Comparison of ENCODE assay signal across 8 cellular contexts in the genomic region with DNA sequence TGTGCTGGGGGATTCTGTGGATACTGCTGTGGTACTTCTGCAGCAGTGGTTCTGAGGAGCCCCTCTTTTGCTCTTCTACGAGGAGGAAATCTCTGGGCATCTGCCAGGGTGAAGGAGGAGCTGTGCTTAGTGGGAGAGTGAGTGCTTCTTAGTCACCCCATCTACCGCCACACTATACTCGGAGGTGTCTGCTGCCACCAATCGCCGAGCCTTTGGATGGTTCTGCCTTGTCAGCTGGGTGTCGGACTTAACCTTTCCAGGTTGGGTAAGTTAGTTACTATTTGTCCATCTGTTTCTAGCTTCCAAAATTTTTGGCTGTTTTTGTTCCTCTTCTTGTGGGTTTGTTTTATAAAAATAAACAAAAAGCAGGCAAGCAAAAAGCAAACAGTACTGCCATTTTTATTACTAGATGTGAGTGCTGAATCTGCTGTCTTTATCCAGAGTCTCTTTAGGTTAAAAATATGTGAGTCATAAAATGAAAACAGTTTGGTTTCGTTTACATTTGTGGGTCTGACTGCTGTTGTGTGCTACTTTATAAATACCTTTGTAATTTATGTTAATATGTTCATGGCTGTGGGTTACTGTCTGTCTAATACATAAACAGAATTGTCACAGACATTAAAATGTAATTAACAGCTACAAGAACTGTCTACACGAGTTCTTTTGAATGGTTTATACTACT.
DNase-seq lines count a peak whose midpoint lies in the region; TF ChIP-seq lines count a peak whose summit lies in the region.

No MANE protein-coding gene starts in this region.

- H3K9me3 ChIP-seq in suprapubic skin = no peaks in the 10 kb centered on the region

- no peak for TF ChIP-seq EP300 in suprapubic skin (IDR thresholded peaks at IDR 0.05)

- H3K4me1 Mint-ChIP-seq in osteocyte (ENCODE audit: unreplicated experiment) = peaks cover 56% of the 10 kb centered on the region

- H3K36me3 ChIP-seq in suprapubic skin = no peaks in the 10 kb centered on the region

- no peak overlapping the region for H3K27ac ChIP-seq in suprapubic skin

- peaks cover 4% of the 10 kb centered on the region for H3K36me3 Mint-ChIP-seq in osteocyte (ENCODE audit: unreplicated experiment)

- DNase-seq in activated T-cell treated with anti-CD3 and anti-CD28 coated beads, Interleukin-2, amount 50 U/mL, for 1 hour = peak; percentile 31
- no peak for DNase-seq in activated T-cell treated with anti-CD3 and anti-CD28 coated beads for 4 hours
- no peak for DNase-seq in LNCaP clone FGC (ENCODE audit: low read depth)
- DNase-seq in cerebellar cortex (ENCODE audit: low spot score) = peak; percentile 81
- no peak for DNase-seq in osteocyte (ENCODE audit: extremely low spot score, unreplicated experiment)
- DNase-seq in SKM-1 (lab: John Stamatoyannopoulos, UW; ENCODE audit: unreplicated experiment) = no peak
- DNase-seq in effector CD8-positive, alpha-beta T cell (lab: John Stamatoyannopoulos, UW) = no peak
- no peak for DNase-seq in suprapubic skin (ENCODE audit: low spot score in 2 of 2)

- peak overlapping the region; percentile 63 for H3K27ac Mint-ChIP-seq in osteocyte (ENCODE audit: unreplicated experiment)

- no peak for TF ChIP-seq POLR2A in suprapubic skin (IDR thresholded peaks at IDR 0.05)

- no peak overlapping the region for H3K4me3 Mint-ChIP-seq in osteocyte (ENCODE audit: unreplicated experiment)

- H3K27me3 Mint-ChIP-seq in osteocyte (ENCODE audit: unreplicated experiment) = no peaks in the 10 kb centered on the region

- H3K4me1 ChIP-seq in suprapubic skin = peaks cover 20% of the 10 kb centered on the region

- TF ChIP-seq CTCF in LNCaP clone FGC (IDR thresholded peaks at IDR 0.05; ENCODE audit: control insufficient read depth, extremely low read depth, insufficient read depth) (peak; percentile 41), osteocyte (IDR thresholded peaks at IDR 0.05) (no peak), suprapubic skin (IDR thresholded peaks at IDR 0.05) (no peak)

- H3K4me3 ChIP-seq in LNCaP clone FGC (ENCODE audit: low read depth, low read length) = peak overlapping the region; percentile 22
- H3K4me3 ChIP-seq in suprapubic skin = no peak overlapping the region

- WGBS in suprapubic skin = 42% methylated on average over 8 of the region's 8 CpGs

- no peaks in the 10 kb centered on the region for H3K27me3 ChIP-seq in suprapubic skin

- H3K9me3 Mint-ChIP-seq in osteocyte (ENCODE audit: unreplicated experiment) = peaks cover 11% of the 10 kb centered on the region

Comparison
In these comparisons a context has a peak if more than half of its experiments do, and no peak if none do; other contexts are left out.
1. DNase-seq: peak in activated T-cell treated with anti-CD3 and anti-CD28 coated beads, Interleukin-2, amount 50 U/mL, for 1 hour (single experiment) and cerebellar cortex (single experiment); none in activated T-cell treated with anti-CD3 and anti-CD28 coated beads for 4 hours (single experiment), LNCaP clone FGC (single experiment), osteocyte (single experiment), SKM-1 (single experiment), effector CD8-positive, alpha-beta T cell (single experiment) and suprapubic skin (0 of 2).